Comparison of ENCODE assay signal across 13 cellular contexts in genomic region chr2:85920810-85921545, GRCh38. TPM values are rescaled to one million over a fixed set of nuclear protein-coding genes. Genes with fewer than 3 reads are reported as not detected.
DNase-seq lines count a peak whose midpoint lies in the region; ATAC-seq, FAIRE-seq and TF ChIP-seq lines count a peak whose summit lies in the region.
"Had no signal": no experiment of that assay in that cellular context is flagged by ENCODE, and none has a peak within 500 bp of the region (broad histone marks: within the 10 kb centered on the region; RNA-seq: fewer than 3 reads in every experiment).

No MANE protein-coding gene starts in this region.

- TF ChIP-seq CTCF in A549 (IDR thresholded peaks at IDR 0.05) (no peak), left lung (IDR thresholded peaks at IDR 0.05) (no peak)

- CTCF ChIA-PET in A549 (lab: Yijun Ruan, JAX), result interaction anchor here (0.6 to 10.4 kb wide), 11 partner anchors 8 to 283 kb away, joined by 3 to 95 read pairs (median 4); partner anchors contain the start of gene ST3GAL5
- CTCF ChIA-PET in activated CD8-positive, alpha-beta memory T cell treated with anti-CD3 and anti-CD28 coated beads, Interleukin-2, amount 10 ng/mL, durations not matched to agents 7 days and 5 days (lab: Charles Lee), result interaction anchor here (1.3 to 1.8 kb wide), 4 partner anchors 10 to 137 kb away, joined by 3 to 7 read pairs (median 4); partner anchors contain the start of gene ST3GAL5

- H3K9me3 ChIP-seq in A549, result peaks cover 13% of the 10 kb centered on the region
- no peaks in the 10 kb centered on the region for H3K9me3 ChIP-seq in left lung
- no peaks in the 10 kb centered on the region for H3K9me3 ChIP-seq in T-helper 17 cell (ENCODE audit: control insufficient read depth, low read length, poor library complexity, severe bottlenecking)

- H3K27ac Mint-ChIP-seq in stimulated activated memory B cell treated with anti-CD40 and anti-IgM and Interleukin-4, amounts not matched to agents 10 μg/mL and 1 μg/mL and 100 μg/mL, for 72 hours, result no peak overlapping the region
- H3K27ac Mint-ChIP-seq in activated CD8-positive, alpha-beta memory T cell treated with anti-CD3 and anti-CD28 coated beads, Interleukin-2, amount 10 ng/mL, durations not matched to agents 7 days and 5 days, result no peak overlapping the region
- H3K27ac Mint-ChIP-seq in T-helper 17 cell, result no peak overlapping the region
- H3K27ac Mint-ChIP-seq: B cell had no signal

- no peak for FAIRE-seq in A549 (lab: Jason Lieb, UNC)
- FAIRE-seq: GM12892 had no signal

- H3K27me3 ChIP-seq in left lung, result no peaks in the 10 kb centered on the region

- H3K4me2 ChIP-seq in A549, result peak overlapping the region; percentile 58

- peak in 1 of 2 experiments; percentile 38; a peak in 1 of 5 replicates for TF ChIP-seq EP300 in A549 (IDR thresholded peaks at IDR 0.05)

- H3K4me3 ChIP-seq in A549, result no peak overlapping the region
- no peak overlapping the region for H3K4me3 ChIP-seq in left lung

- DNase-seq in A549 (ENCODE audit: low read depth in 1 of 2, low spot score in 1 of 2) (peak; percentile 43 to 56), LHCN-M2 (ENCODE audit: low read depth) (peak; percentile 92), left lung (no peak), T-helper 17 cell (no peak)
- DNase-seq in activated CD8-positive, alpha-beta memory T cell treated with anti-CD3 and anti-CD28 coated beads, Interleukin-2, amount 10 ng/mL, durations not matched to agents 7 days and 5 days, result no peak
- DNase-seq: activated CD4-positive, alpha-beta T cell treated with anti-CD3 and anti-CD28 coated beads, Interleukin-2, amount 50 U/mL, for 48 hours; NCI-H1105 had no signal

- POLR2A ChIA-PET in A549 (lab: Yijun Ruan, JAX), result interaction anchor here (1.7 kb wide), 1 partner anchor 15 kb away, joined by 7 read pairs; no protein-coding TSS in a partner anchor

- intact Hi-C loops in left lung (cut with DNase I), result no loop called here

- no peak for TF ChIP-seq POLR2A in A549 (IDR thresholded peaks at IDR 0.05; ENCODE audit: low read length)

- H3K9me3 Mint-ChIP-seq in stimulated activated memory B cell treated with anti-CD40 and anti-IgM and Interleukin-4, amounts not matched to agents 10 μg/mL and 1 μg/mL and 100 μg/mL, for 72 hours, result no peaks in the 10 kb centered on the region
- no peaks in the 10 kb centered on the region for H3K9me3 Mint-ChIP-seq in activated CD8-positive, alpha-beta memory T cell treated with anti-CD3 and anti-CD28 coated beads, Interleukin-2, amount 10 ng/mL, durations not matched to agents 7 days and 5 days (ENCODE audit: low read depth)

- peak in 1 of 2 experiments; percentile 25; a peak in 2 of 5 replicates for TF ChIP-seq RAD21 in A549 (conservative IDR thresholded peaks at IDR 0.05 in 1 of 2, IDR thresholded peaks at IDR 0.05 in 1 of 2)

- peaks cover 6% of the 10 kb centered on the region for H3K4me1 Mint-ChIP-seq in stimulated activated memory B cell treated with anti-CD40 and anti-IgM and Interleukin-4, amounts not matched to agents 10 μg/mL and 1 μg/mL and 100 μg/mL, for 72 hours
- peaks cover 25% of the 10 kb centered on the region for H3K4me1 Mint-ChIP-seq in activated CD8-positive, alpha-beta memory T cell treated with anti-CD3 and anti-CD28 coated beads, Interleukin-2, amount 10 ng/mL, durations not matched to agents 7 days and 5 days
- peaks cover 10% of the 10 kb centered on the region for H3K4me1 Mint-ChIP-seq in T-helper 17 cell

- H3K27ac ChIP-seq in A549 (peak overlapping the region; percentile 76 to 77), cingulate gyrus (ENCODE audit: low read depth, low read length) (peak overlapping the region; percentile 88), left lung (no peak overlapping the region)
- H3K27ac ChIP-seq: RWPE1 had no signal

- no peaks in the 10 kb centered on the region for H3K36me3 ChIP-seq in left lung

- no peak overlapping the region for H3K4me3 Mint-ChIP-seq in stimulated activated memory B cell treated with anti-CD40 and anti-IgM and Interleukin-4, amounts not matched to agents 10 μg/mL and 1 μg/mL and 100 μg/mL, for 72 hours
- no peak overlapping the region for H3K4me3 Mint-ChIP-seq in activated CD8-positive, alpha-beta memory T cell treated with anti-CD3 and anti-CD28 coated beads, Interleukin-2, amount 10 ng/mL, durations not matched to agents 7 days and 5 days
- no peak overlapping the region for H3K4me3 Mint-ChIP-seq in T-helper 17 cell
- H3K4me3 Mint-ChIP-seq: B cell had no signal

- no peaks in the 10 kb centered on the region for H3K27me3 Mint-ChIP-seq in stimulated activated memory B cell treated with anti-CD40 and anti-IgM and Interleukin-4, amounts not matched to agents 10 μg/mL and 1 μg/mL and 100 μg/mL, for 72 hours
- peaks cover 2% of the 10 kb centered on the region for H3K27me3 Mint-ChIP-seq in activated CD8-positive, alpha-beta memory T cell treated with anti-CD3 and anti-CD28 coated beads, Interleukin-2, amount 10 ng/mL, durations not matched to agents 7 days and 5 days
- peaks cover 25% of the 10 kb centered on the region for H3K27me3 Mint-ChIP-seq in T-helper 17 cell
- H3K27me3 Mint-ChIP-seq: B cell had no signal

- peaks cover 5% of the 10 kb centered on the region for H3K36me3 Mint-ChIP-seq in stimulated activated memory B cell treated with anti-CD40 and anti-IgM and Interleukin-4, amounts not matched to agents 10 μg/mL and 1 μg/mL and 100 μg/mL, for 72 hours
- H3K36me3 Mint-ChIP-seq in activated CD8-positive, alpha-beta memory T cell treated with anti-CD3 and anti-CD28 coated beads, Interleukin-2, amount 10 ng/mL, durations not matched to agents 7 days and 5 days, result peaks cover 3% of the 10 kb centered on the region
- H3K36me3 Mint-ChIP-seq in T-helper 17 cell (ENCODE audit: low read depth), result peaks cover 11% of the 10 kb centered on the region

- 20% methylated on average over 5 of the region's 5 CpGs for WGBS in A549 (ENCODE audit: missing lambda C conversion rate)

- ATAC-seq in A549, result peak; percentile 61 to 74
- peak; percentile 54 for ATAC-seq in left lung
- ATAC-seq in stimulated activated memory B cell treated with anti-CD40 and anti-IgM and Interleukin-4, amounts not matched to agents 10 μg/mL and 1 μg/mL and 100 μg/mL, for 72 hours, result no peak
- ATAC-seq in activated CD8-positive, alpha-beta memory T cell treated with anti-CD3 and anti-CD28 coated beads, Interleukin-2, amount 10 ng/mL, durations not matched to agents 7 days and 5 days, result no peak
- ATAC-seq in HG03354 (IDR thresholded peaks at IDR 0.05; ENCODE audit: poor library complexity, severe bottlenecking, unreplicated experiment), result no peak
- ATAC-seq in T-helper 17 cell, result no peak

- peaks cover 53% of the 10 kb centered on the region for H3K4me1 ChIP-seq in A549
- peaks cover 0 to 3% of the 10 kb centered on the region in 2 donors for H3K4me1 ChIP-seq in left lung

TF ChIP-seq in A549, 52 proteins besides CTCF, POLR2A, EP300 and RAD21 (continues in another document):
- no peak for TF ChIP-seq POLR2AphosphoS2 (conservative IDR thresholded peaks at IDR 0.05; ENCODE audit: low read length)
- no peak for TF ChIP-seq EHF (CRISPR knock-in tag; IDR thresholded peaks at IDR 0.05)
- peak; percentile 28; the same call in 1 of the 3 replicates for TF ChIP-seq SMC3 (IDR thresholded peaks at IDR 0.05)
- peak in 1 of 2 experiments; percentile 67; a peak in 1 of 5 replicates for TF ChIP-seq JUN (IDR thresholded peaks at IDR 0.05)
- no peak for TF ChIP-seq HES2 (IDR thresholded peaks at IDR 0.05)
- TF ChIP-seq MAX (IDR thresholded peaks at IDR 0.05), result peak; percentile 41; the same call in 1 of the 2 replicates
- TF ChIP-seq JUNB (IDR thresholded peaks at IDR 0.05), result peak; percentile 42; the same call in 1 of the 2 replicates
- TF ChIP-seq FOSL2 (IDR thresholded peaks at IDR 0.05), result peak; percentile 51
- TF ChIP-seq FOSL2 (CRISPR knock-in tag; IDR thresholded peaks at IDR 0.05), result peak; percentile 57
- no peak for TF ChIP-seq MAZ (IDR thresholded peaks at IDR 0.05; ENCODE audit: borderline replicate concordance, low read depth, low read length)
- 0 out of 2 replicates have a peak, but pooled peaks have one; percentile 52 for TF ChIP-seq HDAC2 (IDR thresholded peaks at IDR 0.05)
- TF ChIP-seq KDM1A (IDR thresholded peaks at IDR 0.05; ENCODE audit: low read depth), result 0 out of 2 replicates have a peak, but pooled peaks have one; percentile 60
- TF ChIP-seq CBX2 (IDR thresholded peaks at IDR 0.05; ENCODE audit: borderline replicate concordance, low read depth), result no peak

RNA-seq across cellular contexts. Expression of gene ST3GAL5, which starts 32.2 kb away (rescaled TPM):
- polyA plus RNA-seq in A549 (2011; rRNA removed) (115 and 119 TPM in 2 replicates), A549 (2017; fragmentation: RNase III; extraction: RNeasy Plus Mini Kit Qiagen cat#74134 plus additional on column Dnase treatment) (34.1 to 36.9 TPM (median 35.9 TPM) in 3 replicates)
- 48.7 and 50.3 TPM in 2 replicates for polyA plus RNA-seq in A549 (2012; cell fraction: cytosol; rRNA removed)
- polyA plus RNA-seq in A549 (2012; cell fraction: nucleus; rRNA removed), result 37.9 and 52.9 TPM in 2 replicates
- 59.3 and 67.7 TPM in 2 replicates for polyA minus RNA-seq in A549 (2011; rRNA and poly(A)+ RNA removed)
- total RNA-seq in LHCN-M2 (2014; rRNA removed) (34.4 and 55.0 TPM in 2 replicates), left lung (100 to 1,000 TPM in 1 of 2 donors, 10 to 100 TPM in 1; 58.4 to 102 TPM), T-helper 17 cell (10 to 100 TPM; 26.6 to 34.3 TPM)
- polyA plus RNA-seq in LHCN-M2 (2012), result 13.2 TPM
- 10 to 100 TPM; 73.9 to 74.0 TPM for total RNA-seq in activated CD8-positive, alpha-beta memory T cell treated with anti-CD3 and anti-CD28 coated beads, Interleukin-2, amount 10 ng/mL, durations not matched to agents 7 days and 5 days

Comparison
In these comparisons a context has a peak if more than half of its experiments do, and no peak if none do; other contexts are left out.
1. ATAC-seq: peak in A549 (2 of 2) and left lung (single experiment); none in stimulated activated memory B cell treated with anti-CD40 and anti-IgM and Interleukin-4, amounts not matched to agents 10 μg/mL and 1 μg/mL and 100 μg/mL, for 72 hours (single experiment), activated CD8-positive, alpha-beta memory T cell treated with anti-CD3 and anti-CD28 coated beads, Interleukin-2, amount 10 ng/mL, durations not matched to agents 7 days and 5 days (single experiment), HG03354 (single experiment) and T-helper 17 cell (single experiment).
2. DNase-seq: peak in A549 (2 of 2) and LHCN-M2 (single experiment); none in left lung (0 of 2), activated CD8-positive, alpha-beta memory T cell treated with anti-CD3 and anti-CD28 coated beads, Interleukin-2, amount 10 ng/mL, durations not matched to agents 7 days and 5 days (single experiment) and T-helper 17 cell (0 of 3).
3. H3K27ac ChIP-seq: peak in A549 (2 of 2) and cingulate gyrus (single experiment); none in left lung (0 of 2).